In the genomic region with DNA sequence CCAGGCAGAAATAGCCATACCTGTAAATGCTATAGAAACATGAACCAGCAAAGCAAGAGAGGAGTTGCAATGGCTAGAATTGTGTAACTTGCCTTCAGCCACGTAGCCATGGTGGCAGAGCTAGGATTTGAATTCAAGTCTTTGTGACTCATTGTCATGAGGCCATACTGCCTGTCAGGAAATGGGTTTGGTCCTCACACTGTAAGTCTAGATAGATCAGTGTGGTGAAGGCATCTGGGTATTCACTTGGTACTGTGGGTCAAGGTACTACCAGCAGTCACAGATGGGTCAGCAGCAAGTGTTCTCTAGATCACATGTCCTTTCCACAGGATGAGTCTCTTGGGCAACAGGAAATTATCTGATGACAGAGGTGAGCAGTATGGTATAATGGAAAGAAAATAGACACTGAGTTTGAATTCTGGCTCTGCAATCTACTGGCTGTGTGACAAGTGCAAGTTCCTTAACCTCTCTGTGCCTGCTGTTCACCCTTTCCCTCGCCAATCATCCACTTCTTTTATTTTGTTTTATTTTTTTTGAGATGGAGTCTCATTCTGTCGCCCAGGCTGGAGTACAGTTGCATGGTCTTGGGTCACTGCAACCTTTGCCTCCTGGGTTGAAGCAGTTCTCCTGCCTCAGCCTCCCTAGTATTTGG, we compare ENCODE assay signal across 12 cellular contexts. TPM values are rescaled to one million over a fixed set of nuclear protein-coding genes. Genes with fewer than 3 reads are reported as not detected.
DNase-seq lines count a peak whose midpoint lies in the region; ATAC-seq and TF ChIP-seq lines count a peak whose summit lies in the region.
"Had no signal": no experiment of that assay in that cellular context is flagged by ENCODE, and none has a peak within 500 bp of the region (broad histone marks: within the 10 kb centered on the region; RNA-seq: fewer than 3 reads in every experiment).

No MANE protein-coding gene starts in this region.

- H3K4me3 Mint-ChIP-seq in activated CD4-positive, alpha-beta memory T cell treated with anti-CD3 and anti-CD28 coated beads for 36 hours, result no peak overlapping the region

- TF ChIP-seq CTCF in HL-60 (IDR thresholded peaks at IDR 0.05; ENCODE audit: insufficient read depth, low read length), result no peak
- TF ChIP-seq CTCF in foreskin keratinocyte (conservative IDR thresholded peaks at IDR 0.05), result no peak
- TF ChIP-seq CTCF in left ventricle myocardium inferior (IDR thresholded peaks at IDR 0.05; ENCODE audit: borderline replicate concordance), result no peak

- no peaks in the 10 kb centered on the region for H3K27me3 ChIP-seq in BLaER1 treated with 17β-estradiol and CSF1 and Interleukin-3, amounts not matched to agents 10 nM and 100 nM
- H3K27me3 ChIP-seq in HL-60 (ENCODE audit: insufficient read depth, poor library complexity, severe bottlenecking) (no peaks in the 10 kb centered on the region), foreskin keratinocyte (no peaks in the 10 kb centered on the region), left ventricle myocardium inferior (ENCODE audit: low read depth) (no peaks in the 10 kb centered on the region)
- H3K27me3 ChIP-seq: cardiac muscle cell had no signal

- peak overlapping the region; percentile 47 for H3K27ac Mint-ChIP-seq in activated CD4-positive, alpha-beta memory T cell treated with anti-CD3 and anti-CD28 coated beads for 36 hours

- POLR2A ChIA-PET in activated CD4-positive, alpha-beta memory T cell treated with anti-CD3 and anti-CD28 coated beads for 36 hours (lab: Charles Lee), result no interaction called here

- H3K36me3 Mint-ChIP-seq in activated CD4-positive, alpha-beta memory T cell treated with anti-CD3 and anti-CD28 coated beads for 36 hours, result no peaks in the 10 kb centered on the region

- peaks cover 0 to 20% (median 16%) of the 10 kb centered on the region in 10 experiments; a peak in 16 of 20 replicates for H3K4me1 ChIP-seq in BLaER1 treated with 17β-estradiol and CSF1 and Interleukin-3, amounts not matched to agents 10 nM and 100 nM
- H3K4me1 ChIP-seq in foreskin keratinocyte, result peaks cover 27% of the 10 kb centered on the region
- no peaks in the 10 kb centered on the region for H3K4me1 ChIP-seq in left ventricle myocardium inferior

- H3K4me3 ChIP-seq in BLaER1 treated with 17β-estradiol and CSF1 and Interleukin-3, amounts not matched to agents 10 nM and 100 nM, result no peak overlapping the region
- H3K4me3 ChIP-seq in HL-60 (replicated peaks; ENCODE audit: insufficient read depth, low read length) (no peak overlapping the region), left ventricle myocardium inferior (no peak overlapping the region)
- H3K4me3 ChIP-seq: cardiac muscle cell had no signal

- peaks cover 20% of the 10 kb centered on the region for H3K4me1 Mint-ChIP-seq in activated CD4-positive, alpha-beta memory T cell treated with anti-CD3 and anti-CD28 coated beads for 36 hours (ENCODE audit: low read depth)

- H3K27me3 Mint-ChIP-seq in activated CD4-positive, alpha-beta memory T cell treated with anti-CD3 and anti-CD28 coated beads for 36 hours, result no peaks in the 10 kb centered on the region

- intact Hi-C loops in activated CD4-positive, alpha-beta memory T cell treated with anti-CD3 and anti-CD28 coated beads for 36 hours (cut with micrococcal nuclease), result loop anchor here (1.0 to 5.0 kb wide), 3 partner anchors 22 to 144 kb away; no protein-coding TSS in a partner anchor
- intact Hi-C loops in left ventricle myocardium inferior (cut with micrococcal nuclease), result no loop called here

- no peak overlapping the region for H3K9ac ChIP-seq in BLaER1 treated with 17β-estradiol and CSF1 and Interleukin-3, amounts not matched to agents 10 nM and 100 nM

- DNase-seq in HL-60 (ENCODE audit: low read depth in 1 of 2, low spot score in 1 of 2) (peak; percentile 53 to 73), foreskin keratinocyte (peak; percentile 28 to 59), left ventricle myocardium inferior (no peak), D341Med (ENCODE audit: low spot score) (no peak), amygdala (lab: John Stamatoyannopoulos, UW) (no peak)
- DNase-seq in activated CD4-positive, alpha-beta memory T cell treated with anti-CD3 and anti-CD28 coated beads for 36 hours, result peak; percentile 20
- DNase-seq: C1 segment of cervical spinal cord, Karpas-422, RPMI8226 had no signal

- H3K27ac ChIP-seq in BLaER1 treated with 17β-estradiol and CSF1 and Interleukin-3, amounts not matched to agents 10 nM and 100 nM, result peak overlapping the region in 3 of 11 experiments; percentile 8 to 37 (median 13); a peak in 5 of 22 replicates
- H3K27ac ChIP-seq in HL-60 (replicated peaks) (peak overlapping the region; percentile 46), foreskin keratinocyte (no peak overlapping the region), left ventricle myocardium inferior (replicated peaks) (no peak overlapping the region)
- H3K27ac ChIP-seq: cardiac muscle cell had no signal

- no peak for ATAC-seq in foreskin keratinocyte
- no peak for ATAC-seq in HG03432 (IDR thresholded peaks at IDR 0.05; ENCODE audit: unreplicated experiment)

- CTCF ChIA-PET in activated CD4-positive, alpha-beta memory T cell treated with anti-CD3 and anti-CD28 coated beads for 36 hours (lab: Charles Lee), result no interaction called here

- 0 out of 22 replicates have a peak, but pooled peaks cover 0 to 7% (median 0%) of the 10 kb centered on the region in 11 experiments for H3K9me3 ChIP-seq in BLaER1 treated with 17β-estradiol and CSF1 and Interleukin-3, amounts not matched to agents 10 nM and 100 nM (replicated peaks in 1 of 11)
- no peaks in the 10 kb centered on the region for H3K9me3 ChIP-seq in left ventricle myocardium inferior (replicated peaks)

- no peaks in the 10 kb centered on the region for H4K20me1 ChIP-seq in BLaER1 treated with 17β-estradiol and CSF1 and Interleukin-3, amounts not matched to agents 10 nM and 100 nM

- H3K36me3 ChIP-seq in BLaER1 treated with 17β-estradiol and CSF1 and Interleukin-3, amounts not matched to agents 10 nM and 100 nM, result no peaks in the 10 kb centered on the region; a peak in 1 of 22 replicates
- H3K36me3 ChIP-seq in left ventricle myocardium inferior, result no peaks in the 10 kb centered on the region
- H3K36me3 ChIP-seq: cardiac muscle cell had no signal

- no peaks in the 10 kb centered on the region for H3K9me3 Mint-ChIP-seq in activated CD4-positive, alpha-beta memory T cell treated with anti-CD3 and anti-CD28 coated beads for 36 hours

- H3K4me2 ChIP-seq in BLaER1 treated with 17β-estradiol and CSF1 and Interleukin-3, amounts not matched to agents 10 nM and 100 nM, result peak overlapping the region in 8 of 11 experiments; percentile 20 to 73 (median 64); a peak in 12 of 22 replicates

RNA-seq across cellular contexts. Expression of gene FGGY, which starts 36.9 kb away (rescaled TPM):
- total RNA-seq in activated CD4-positive, alpha-beta memory T cell treated with anti-CD3 and anti-CD28 coated beads for 36 hours, result 10 to 100 TPM; 10.2 TPM
- total RNA-seq in foreskin keratinocyte (8.6 and 9.9 TPM in 2 replicates), left ventricle myocardium inferior (31.2 TPM)
- 6.4 and 8.1 TPM in 2 replicates for polyA plus RNA-seq in foreskin keratinocyte

Comparison
In these comparisons a context has a peak if more than half of its experiments do, and no peak if none do; other contexts are left out.
1. DNase-seq: peak in HL-60 (2 of 2), activated CD4-positive, alpha-beta memory T cell treated with anti-CD3 and anti-CD28 coated beads for 36 hours (single experiment) and foreskin keratinocyte (2 of 2); none in left ventricle myocardium inferior (single experiment), D341Med (single experiment) and amygdala (0 of 56).